17 cellular contexts compared by ENCODE assay signal in genomic region chr4:60934896-60935295, GRCh38.
"Had no signal": no experiment of that assay in that cellular context is flagged by ENCODE, and none has a peak within 500 bp of the region (broad histone marks: within the 10 kb centered on the region; RNA-seq: fewer than 3 reads in every experiment).

No MANE protein-coding gene starts in this region.

- H3K36me3 ChIP-seq: cardiac muscle cell, heart left ventricle, stomach had no signal

- H3K4me1 ChIP-seq: foreskin keratinocyte, heart left ventricle, stomach had no signal

- H3K27me3 ChIP-seq: cardiac muscle cell, foreskin keratinocyte, heart left ventricle, stomach had no signal

- DNase-seq: activated CD4-positive, alpha-beta T cell treated with anti-CD3 and anti-CD28 coated beads for 48 hours; activated CD8-positive, alpha-beta memory T cell treated with anti-CD3 and anti-CD28 coated beads, Interleukin-2, amount 50 U/mL, for 48 hours; activated CD8-positive, alpha-beta T cell treated with anti-CD3 and anti-CD28 coated beads, Interleukin-2, amount 10 ng/mL, durations not matched to agents 7 days and 5 days; activated naive CD4-positive, alpha-beta T cell; activated naive CD8-positive, alpha-beta T cell treated with anti-CD3 and anti-CD28 coated beads, Interleukin-2, amount 50 U/mL, for 24 hours; effector CD4-positive, alpha-beta T cell; heart left ventricle; kidney; left ventricle myocardium superior; mesenchymal stem cell; stimulated activated CD4-positive, alpha-beta T cell treated with anti-CD3 and anti-CD28 coated beads, Interleukin-4, amount 100 ng/mL, for 1 hour; stomach had no signal

- H3K9me3 ChIP-seq: stomach had no signal

- H3K4me3 Mint-ChIP-seq: activated CD8-positive, alpha-beta T cell treated with anti-CD3 and anti-CD28 coated beads, Interleukin-2, amount 10 ng/mL, durations not matched to agents 7 days and 5 days; activated naive CD8-positive, alpha-beta T cell treated with anti-CD3 and anti-CD28 coated beads, Interleukin-2, amount 50 U/mL, for 24 hours; neural crest cell; WTC11 had no signal

- H3K36me3 Mint-ChIP-seq: WTC11 had no signal

- H3K4me1 Mint-ChIP-seq: activated naive CD8-positive, alpha-beta T cell treated with anti-CD3 and anti-CD28 coated beads, Interleukin-2, amount 50 U/mL, for 24 hours; neural crest cell had no signal

- H3K4me3 ChIP-seq: cardiac muscle cell, coronary artery, heart left ventricle, stomach had no signal

- H3K27me3 Mint-ChIP-seq: activated naive CD8-positive, alpha-beta T cell treated with anti-CD3 and anti-CD28 coated beads, Interleukin-2, amount 50 U/mL, for 24 hours had no signal

- ATAC-seq: activated CD8-positive, alpha-beta T cell treated with anti-CD3 and anti-CD28 coated beads, Interleukin-2, amount 10 ng/mL, durations not matched to agents 7 days and 5 days; activated naive CD8-positive, alpha-beta T cell treated with anti-CD3 and anti-CD28 coated beads, Interleukin-2, amount 50 U/mL, for 24 hours; foreskin keratinocyte; heart left ventricle; left ventricle myocardium superior; WTC11 had no signal

- H3K9me3 Mint-ChIP-seq: neural crest cell, WTC11 had no signal

- H3K27ac Mint-ChIP-seq: activated CD8-positive, alpha-beta T cell treated with anti-CD3 and anti-CD28 coated beads, Interleukin-2, amount 10 ng/mL, durations not matched to agents 7 days and 5 days; activated naive CD8-positive, alpha-beta T cell treated with anti-CD3 and anti-CD28 coated beads, Interleukin-2, amount 50 U/mL, for 24 hours; WTC11 had no signal

- H3K27ac ChIP-seq: cardiac muscle cell, coronary artery, foreskin keratinocyte, heart left ventricle, stomach had no signal
